Comparison of ENCODE assay signal across 8 cellular contexts in genomic region chr3:118882353-118882947, GRCh38.
DNase-seq lines count a peak whose midpoint lies in the region; ATAC-seq and TF ChIP-seq lines count a peak whose summit lies in the region.

No MANE protein-coding gene starts in this region.

- no peak overlapping the region for H3K27ac ChIP-seq in SU-DHL-6 (ENCODE audit: low read depth, low read length)
- no peak overlapping the region for H3K27ac ChIP-seq in right atrium auricular region
- H3K27ac ChIP-seq in gastrocnemius medialis, result no peak overlapping the region

- intact Hi-C loops in gastrocnemius medialis (cut with DNase I; ENCODE audit: low total_unique reads), result loop anchor here (1.0 to 10.0 kb wide), 2 partner anchors 216 to 362 kb away; partner anchors contain the start of gene B4GALT4

- H3K4me3 ChIP-seq in SU-DHL-6 (ENCODE audit: insufficient read depth, low read length, poor library complexity, severe bottlenecking) (no peak overlapping the region), right atrium auricular region (no peak overlapping the region), gastrocnemius medialis (no peak overlapping the region)

- no peaks in the 10 kb centered on the region for H3K9me3 Mint-ChIP-seq in activated naive CD8-positive, alpha-beta T cell treated with anti-CD3 and anti-CD28 coated beads, Interleukin-2, amount 50 U/mL, for 24 hours

- no peaks in the 10 kb centered on the region for H3K9me2 ChIP-seq in SU-DHL-6 (replicated peaks; ENCODE audit: insufficient read depth, low read length)

- TF ChIP-seq CTCF in SU-DHL-6 (IDR thresholded peaks at IDR 0.05; ENCODE audit: insufficient read depth, low read length, poor library complexity, severe bottlenecking) (peak; percentile 57), right atrium auricular region (IDR thresholded peaks at IDR 0.05) (peak; percentile 60 to 80), gastrocnemius medialis (IDR thresholded peaks at IDR 0.05 in 4 of 5, conservative IDR thresholded peaks at IDR 0.05 in 1 of 5) (peak; percentile 72 to 74 (median 73))

- H3K4me1 ChIP-seq in right atrium auricular region (no peaks in the 10 kb centered on the region), gastrocnemius medialis (no peaks in the 10 kb centered on the region)

- no peak for TF ChIP-seq POLR2A in gastrocnemius medialis (IDR thresholded peaks at IDR 0.05)

- H3K27me3 ChIP-seq in SU-DHL-6 (ENCODE audit: low read length), result no peaks in the 10 kb centered on the region
- H3K27me3 ChIP-seq in right atrium auricular region, result no peaks in the 10 kb centered on the region
- peaks cover 0 to 4% (median 0%) of the 10 kb centered on the region in 3 donors for H3K27me3 ChIP-seq in gastrocnemius medialis

- H3K9me3 ChIP-seq in SU-DHL-6 (ENCODE audit: insufficient read depth, low read length) (no peaks in the 10 kb centered on the region), right atrium auricular region (no peaks in the 10 kb centered on the region), gastrocnemius medialis (no peaks in the 10 kb centered on the region)

- H2AFZ ChIP-seq in SU-DHL-6 (ENCODE audit: low read depth, low read length, severe bottlenecking), result no peak overlapping the region

- no peak overlapping the region for H3K27ac Mint-ChIP-seq in activated naive CD8-positive, alpha-beta T cell treated with anti-CD3 and anti-CD28 coated beads, Interleukin-2, amount 50 U/mL, for 24 hours

- H3K36me3 ChIP-seq in SU-DHL-6 (ENCODE audit: low read length) (no peaks in the 10 kb centered on the region), right atrium auricular region (no peaks in the 10 kb centered on the region), gastrocnemius medialis (no peaks in the 10 kb centered on the region)

- no peak overlapping the region for H3K4me3 Mint-ChIP-seq in activated naive CD8-positive, alpha-beta T cell treated with anti-CD3 and anti-CD28 coated beads, Interleukin-2, amount 50 U/mL, for 24 hours

- H3K9ac ChIP-seq in SU-DHL-6 (ENCODE audit: low read length), result no peak overlapping the region

- in situ Hi-C loops in gastrocnemius medialis (cut with MboI; ENCODE audit: low sequenced_read_pairs in 4 of 4), result loop anchor here (5.0 to 25.0 kb wide), 7 partner anchors 152 to 505 kb away; partner anchors contain the start of genes B4GALT4 (in 3 of the 4) and IGSF11 (in 1 of the 4)

- no peaks in the 10 kb centered on the region for H3K36me3 Mint-ChIP-seq in activated naive CD8-positive, alpha-beta T cell treated with anti-CD3 and anti-CD28 coated beads, Interleukin-2, amount 50 U/mL, for 24 hours (ENCODE audit: low read depth)

- H3K79me2 ChIP-seq in SU-DHL-6 (ENCODE audit: insufficient read depth, low read length), result no peaks in the 10 kb centered on the region

- H3K4me1 Mint-ChIP-seq in activated naive CD8-positive, alpha-beta T cell treated with anti-CD3 and anti-CD28 coated beads, Interleukin-2, amount 50 U/mL, for 24 hours, result peaks cover 2% of the 10 kb centered on the region

- peaks cover 20% of the 10 kb centered on the region for H3K27me3 Mint-ChIP-seq in activated naive CD8-positive, alpha-beta T cell treated with anti-CD3 and anti-CD28 coated beads, Interleukin-2, amount 50 U/mL, for 24 hours

- DNase-seq in EL (peak; percentile 52), M059J (ENCODE audit: low read depth) (peak; percentile 63), right atrium auricular region (ENCODE audit: low spot score) (peak; percentile 79), gastrocnemius medialis (peak; percentile 6 to 57), mesenteric fat pad (ENCODE audit: low spot score) (no peak)
- DNase-seq in activated naive CD8-positive, alpha-beta T cell treated with anti-CD3 and anti-CD28 coated beads, Interleukin-2, amount 50 U/mL, for 24 hours, result peak; percentile 67

- ATAC-seq in GM21619 (IDR thresholded peaks at IDR 0.05; ENCODE audit: unreplicated experiment) (peak; percentile 68), gastrocnemius medialis (peak; percentile 70 to 74)
- peak; percentile 51 for ATAC-seq in activated naive CD8-positive, alpha-beta T cell treated with anti-CD3 and anti-CD28 coated beads, Interleukin-2, amount 50 U/mL, for 24 hours

- H3K4me2 ChIP-seq in SU-DHL-6 (ENCODE audit: low read depth, low read length, poor library complexity, severe bottlenecking), result no peak overlapping the region

- H3F3A ChIP-seq in SU-DHL-6 (ENCODE audit: insufficient read depth), result no peaks in the 10 kb centered on the region

- H4K20me1 ChIP-seq in SU-DHL-6 (ENCODE audit: low read depth, low read length), result no peaks in the 10 kb centered on the region
